28 cellular contexts compared by ENCODE assay signal in genomic region chr4:86640469-86640868, GRCh38. TPM values are rescaled to one million over a fixed set of nuclear protein-coding genes. Genes with fewer than 3 reads are reported as not detected.
DNase-seq lines count a peak whose midpoint lies in the region; ATAC-seq, FAIRE-seq and TF ChIP-seq lines count a peak whose summit lies in the region.
"Had no signal": no experiment of that assay in that cellular context is flagged by ENCODE, and none has a peak within 500 bp of the region (broad histone marks: within the 10 kb centered on the region; RNA-seq: fewer than 3 reads in every experiment).

No MANE protein-coding gene starts in this region.

- POLR2A ChIA-PET in AG04449 (lab: Yijun Ruan, JAX), result no interaction called here
- POLR2A ChIA-PET in WTC11 (lab: Charles Lee), result no interaction called here

- no peak overlapping the region for H3K27ac Mint-ChIP-seq in WTC11
- H3K27ac Mint-ChIP-seq: activated B cell treated with CpG ODN at 0.5 μM for 24 hours; activated CD8-positive, alpha-beta T cell treated with anti-CD3 and anti-CD28 coated beads, Interleukin-2, amount 10 ng/mL, durations not matched to agents 7 days and 5 days; CD4-positive, alpha-beta T cell; natural killer cell; stimulated activated memory B cell treated with anti-CD40 and anti-IgM and Interleukin-4, amounts not matched to agents 10 μg/mL and 1 μg/mL and 100 μg/mL, for 72 hours had no signal

- H3K9me3 Mint-ChIP-seq in WTC11, result peaks cover 13% of the 10 kb centered on the region
- H3K9me3 Mint-ChIP-seq: activated B cell treated with CpG ODN at 0.5 μM for 24 hours had no signal

- ATAC-seq in pancreas (no peak), WTC11 (no peak)
- ATAC-seq: activated CD8-positive, alpha-beta T cell treated with anti-CD3 and anti-CD28 coated beads, Interleukin-2, amount 10 ng/mL, durations not matched to agents 7 days and 5 days; left lobe of liver; natural killer cell; Panc1; stimulated activated memory B cell treated with anti-CD40 and anti-IgM and Interleukin-4, amounts not matched to agents 10 μg/mL and 1 μg/mL and 100 μg/mL, for 72 hours had no signal

- no peaks in the 10 kb centered on the region for H3K4me1 ChIP-seq in vagina
- H3K4me1 ChIP-seq in pancreas, result no peaks in the 10 kb centered on the region
- H3K4me1 ChIP-seq: testis had no signal

- intact Hi-C loops in vagina (cut with DNase I), result no loop called here
- intact Hi-C loops in pancreas (cut with DNase I), result no loop called here

- H3K9me3 ChIP-seq in vagina (no peaks in the 10 kb centered on the region), pancreas (no peaks in the 10 kb centered on the region)
- H3K9me3 ChIP-seq: SK-N-SH, testis had no signal

- peaks cover 4% of the 10 kb centered on the region; the same call in 1 of the 2 replicates for H3K4me1 Mint-ChIP-seq in WTC11
- H3K4me1 Mint-ChIP-seq: activated B cell treated with CpG ODN at 0.5 μM for 24 hours; natural killer cell; stimulated activated memory B cell treated with anti-CD40 and anti-IgM and Interleukin-4, amounts not matched to agents 10 μg/mL and 1 μg/mL and 100 μg/mL, for 72 hours had no signal

- CTCF ChIA-PET in AG04449 (lab: Yijun Ruan, JAX) (no interaction called here), WTC11 (lab: Charles Lee) (no interaction called here)

- H3K4me3 Mint-ChIP-seq in WTC11, result no peak overlapping the region
- H3K4me3 Mint-ChIP-seq: activated B cell treated with CpG ODN at 0.5 μM for 24 hours; activated CD8-positive, alpha-beta T cell treated with anti-CD3 and anti-CD28 coated beads, Interleukin-2, amount 10 ng/mL, durations not matched to agents 7 days and 5 days; CD4-positive, alpha-beta T cell; mesothelial cell of epicardium; natural killer cell; stimulated activated memory B cell treated with anti-CD40 and anti-IgM and Interleukin-4, amounts not matched to agents 10 μg/mL and 1 μg/mL and 100 μg/mL, for 72 hours had no signal

- no peak for TF ChIP-seq POLR2A in vagina (IDR thresholded peaks at IDR 0.05)

- H3K4me3 ChIP-seq in AG04449 (ENCODE audit: low read depth, low read length) (no peak overlapping the region), fibroblast of the aortic adventitia (ENCODE audit: low read depth, low read length) (no peak overlapping the region), vagina (no peak overlapping the region), pancreas (no peak overlapping the region)
- H3K4me3 ChIP-seq: testis had no signal

- WGBS in pancreas, 2 donors, result 46 to 60% methylated on average over 1 of the region's 1 CpG

- H3K36me3 Mint-ChIP-seq in WTC11, result peaks cover 18% of the 10 kb centered on the region
- H3K36me3 Mint-ChIP-seq: natural killer cell; stimulated activated memory B cell treated with anti-CD40 and anti-IgM and Interleukin-4, amounts not matched to agents 10 μg/mL and 1 μg/mL and 100 μg/mL, for 72 hours had no signal

- H3K27me3 ChIP-seq in vagina, result no peaks in the 10 kb centered on the region
- H3K27me3 ChIP-seq in pancreas, result no peaks in the 10 kb centered on the region
- H3K27me3 ChIP-seq: testis had no signal

- DNase-seq in AG04449 (ENCODE audit: low read depth, low spot score), result peak; percentile 4
- DNase-seq in GM03348 (ENCODE audit: low spot score), result peak; percentile 6
- peak; percentile 2 for DNase-seq in SW480 (ENCODE audit: low spot score)
- DNase-seq in fibroblast of the aortic adventitia (ENCODE audit: low read depth), result peak; percentile 40
- no peak for DNase-seq in vagina (ENCODE audit: extremely low spot score in 2 of 2)
- DNase-seq in NAMALWA (ENCODE audit: low spot score), result no peak
- DNase-seq in pancreas, result no peak
- DNase-seq in WTC11 (ENCODE audit: low spot score), result no peak
- DNase-seq: activated B cell treated with CpG ODN at 0.5 μM for 24 hours; activated CD8-positive, alpha-beta T cell treated with anti-CD3 and anti-CD28 coated beads, Interleukin-2, amount 10 ng/mL, durations not matched to agents 7 days and 5 days; activated naive CD4-positive, alpha-beta T cell; activated T-cell treated with anti-CD3 and anti-CD28 coated beads, Interleukin-2, amount 50 U/mL, for 1 hour; caudate nucleus; CD4-positive, alpha-beta T cell; dermis blood vessel endothelial cell; DMS79 treated with DMSO at 0.1 percent for 48 hours; glutamatergic neuron; HCEC 1CT; MM.1S; natural killer cell; NCI-H1694 treated with DMSO at 0.1 percent for 48 hours; posterior cingulate gyrus; SK-N-SH; testis had no signal

- TF ChIP-seq CTCF in AG04449 (IDR thresholded peaks at IDR 0.05; ENCODE audit: insufficient read depth, low read length, missing control alignments) (no peak), fibroblast of the aortic adventitia (IDR thresholded peaks at IDR 0.05; ENCODE audit: insufficient read depth, low read length) (no peak), vagina (IDR thresholded peaks at IDR 0.05) (no peak), pancreas (IDR thresholded peaks at IDR 0.05) (no peak), WTC11 (IDR thresholded peaks at IDR 0.05) (no peak)

- no peak for FAIRE-seq in pancreas (lab: Jason Lieb, UNC)

- H3K27ac ChIP-seq in vagina (no peak overlapping the region), pancreas (no peak overlapping the region)
- H3K27ac ChIP-seq: testis had no signal

- peaks cover 0 to 8% of the 10 kb centered on the region in 2 donors for H3K36me3 ChIP-seq in vagina
- no peaks in the 10 kb centered on the region for H3K36me3 ChIP-seq in pancreas

- H3K27me3 Mint-ChIP-seq in WTC11 (ENCODE audit: low read depth), result no peaks in the 10 kb centered on the region
- H3K27me3 Mint-ChIP-seq: activated B cell treated with CpG ODN at 0.5 μM for 24 hours; CD4-positive, alpha-beta T cell had no signal

TF ChIP-seq in WTC11, 78 proteins besides CTCF, POLR2A, EP300 and RAD21:
- TF ChIP-seq IRF1 (CRISPR knock-in tag; IDR thresholded peaks at IDR 0.05), result no peak

RNA-seq across cellular contexts. Expression of gene PTPN13, which starts 46.4 kb away (rescaled TPM):
- total RNA-seq in fibroblast of the aortic adventitia (ENCODE audit: low replicate concordance), result 41.6 and 67.6 TPM in 2 replicates
- total RNA-seq in vagina, result 66.3 TPM
- total RNA-seq in pancreas, result 1 to 10 TPM; 6.3 to 9.1 (median 7.3) TPM
- 1 to 10 TPM; 1.9 to 5.6 TPM for polyA plus RNA-seq in pancreas
- 42.5 to 49.7 TPM (median 44.0 TPM) in 3 replicates for total RNA-seq in WTC11 (2021)

Comparison
In these comparisons a context has a peak if more than half of its experiments do, and no peak if none do; other contexts are left out.
1. DNase-seq: peak in AG04449 (single experiment), GM03348 (single experiment), SW480 (single experiment) and fibroblast of the aortic adventitia (single experiment); none in vagina (0 of 2), NAMALWA (single experiment), pancreas (0 of 6) and WTC11 (single experiment).